In the genomic region with DNA sequence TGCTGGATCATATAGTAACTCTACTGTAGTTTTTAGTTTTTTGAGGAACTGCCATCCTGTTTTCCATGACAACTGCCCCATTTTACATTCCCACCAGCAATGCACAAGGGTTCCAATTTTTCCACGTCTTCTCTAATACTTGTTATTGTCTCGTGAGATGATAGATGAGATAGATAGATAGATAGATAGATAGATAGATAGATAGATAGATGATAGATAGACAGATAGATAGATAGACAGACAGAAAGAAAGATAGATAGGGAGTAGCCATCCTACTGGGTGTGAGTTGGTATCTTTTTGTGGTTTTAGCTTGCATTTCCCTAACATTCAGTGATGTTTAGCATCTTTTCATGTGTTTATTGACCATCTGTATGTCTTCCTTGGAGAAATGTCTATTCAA, we compare ENCODE assay signal across 19 cellular contexts.
"Had no signal": no experiment of that assay in that cellular context is flagged by ENCODE, and none has a peak within 500 bp of the region (broad histone marks: within the 10 kb centered on the region; RNA-seq: fewer than 3 reads in every experiment).

No MANE protein-coding gene starts in this region.

- FAIRE-seq: HepG2 had no signal

- H3K4me3 ChIP-seq: SJCRH30 had no signal

- H3K27ac ChIP-seq: RWPE1, SJCRH30 had no signal

- H3K9me3 ChIP-seq: SJCRH30 had no signal

- H3K4me1 ChIP-seq: SJCRH30 had no signal

- DNase-seq: MV-4-11, NCI-H1048, NCI-H1105, NCI-H1417, NCI-H1436 treated with DMSO at 0.1 percent for 48 hours, NCI-H1694, NCI-H187 treated with DMSO at 0.1 percent for 48 hours, NCI-H2029 treated with DMSO at 0.1 percent for 48 hours, NCI-H2227 treated with DMSO at 0.1 percent for 48 hours, NCI-H524, NCI-H526 treated with DMSO at 0.1 percent for 48 hours, NCI-H774, SHP77 treated with DMSO at 0.1 percent for 48 hours, SJCRH30 had no signal

- ATAC-seq: HepG2, Panc1, Right ventricle myocardium inferior, SK-N-SH treated with all-trans-retinoic acid at 6 μM for 48 hours had no signal

- H3K27me3 ChIP-seq: SJCRH30 had no signal

- H3K36me3 ChIP-seq: SJCRH30 had no signal
